In the genomic region with DNA sequence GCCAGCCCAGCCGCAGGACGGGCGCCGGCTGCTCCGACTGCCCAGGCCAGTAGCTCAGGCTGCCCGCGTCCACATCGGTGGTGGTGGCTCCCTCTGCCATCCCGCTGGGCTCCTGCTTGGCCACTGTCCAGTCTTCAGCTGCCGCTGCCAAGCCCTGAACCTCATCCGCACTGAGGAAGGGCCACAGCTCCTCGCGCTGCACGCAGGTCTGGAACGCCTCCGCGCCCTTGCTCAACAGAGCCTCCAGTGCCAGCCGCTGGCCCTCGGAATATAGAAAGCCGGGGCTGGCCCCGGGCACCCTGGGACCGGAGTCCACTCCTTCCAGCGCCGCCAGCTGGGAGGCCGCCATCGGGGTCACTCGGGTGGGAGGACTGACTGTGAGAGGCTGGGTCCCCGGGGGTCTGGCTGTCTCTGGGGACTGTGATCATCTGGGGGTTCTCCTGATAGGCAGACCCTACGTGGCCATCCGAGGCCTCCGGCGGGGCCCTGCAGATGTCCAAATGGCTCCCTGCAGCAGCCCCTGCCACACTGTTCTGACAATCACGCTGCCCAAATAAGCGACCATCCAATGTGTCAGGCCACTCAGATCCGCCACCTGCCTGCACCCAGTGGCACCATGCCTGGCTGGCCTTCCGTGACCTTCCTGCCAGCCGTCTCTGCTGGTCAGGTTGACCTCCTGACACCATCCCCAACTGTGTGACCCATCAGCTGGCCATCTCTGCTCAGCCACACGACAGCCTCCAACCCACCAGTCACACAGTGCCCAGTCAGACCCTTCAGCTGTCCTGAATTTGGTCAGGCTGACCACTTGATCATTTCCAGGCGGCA, we compare ENCODE assay signal across 10 cellular contexts. TPM values are rescaled to one million over a fixed set of nuclear protein-coding genes. Genes with fewer than 3 reads are reported as not detected.
DNase-seq lines count a peak whose midpoint lies in the region; ATAC-seq and TF ChIP-seq lines count a peak whose summit lies in the region.
"Had no signal": no experiment of that assay in that cellular context is flagged by ENCODE, and none has a peak within 500 bp of the region (broad histone marks: within the 10 kb centered on the region; RNA-seq: fewer than 3 reads in every experiment).

No MANE protein-coding gene starts in this region.

- intact Hi-C loops in activated naive CD4-positive, alpha-beta T cell treated with anti-CD3 and anti-CD28 coated beads for 36 hours (cut with micrococcal nuclease) = no loop called here
- intact Hi-C loops in mucosa of descending colon (cut with DNase I, micrococcal nuclease) = no loop called here

- peak; percentile 46 for ATAC-seq in mucosa of descending colon

- DNase-seq in activated naive CD4-positive, alpha-beta T cell treated with anti-CD3 and anti-CD28 coated beads for 36 hours = no peak
- peak; percentile 25 for DNase-seq in astrocyte of the hippocampus (ENCODE audit: low read depth, low spot score)
- peak; percentile 71 to 79 (median 78) for DNase-seq in mucosa of descending colon
- no peak for DNase-seq in type B pancreatic cell (ENCODE audit: extremely low spot score, unreplicated experiment)
- no peak for DNase-seq in NOMO-1 treated with DMSO at 0.1 percent for 48 hours (lab: John Stamatoyannopoulos, UW; ENCODE audit: unreplicated experiment)
- no peak for DNase-seq in NCI-H2196 (lab: John Stamatoyannopoulos, UW; ENCODE audit: unreplicated experiment)
- no peak for DNase-seq in OCI-M2 (lab: John Stamatoyannopoulos, UW; ENCODE audit: unreplicated experiment)

- H3K9me3 ChIP-seq in mucosa of descending colon = no peaks in the 10 kb centered on the region

- peak overlapping the region; percentile 21 for H3K4me3 ChIP-seq in mucosa of descending colon

- peak overlapping the region; percentile 15 for H3K27ac Mint-ChIP-seq in activated naive CD4-positive, alpha-beta T cell treated with anti-CD3 and anti-CD28 coated beads, Interleukin-2, amount 50 U/mL, for 24 hours
- no peak overlapping the region for H3K27ac Mint-ChIP-seq in activated naive CD4-positive, alpha-beta T cell treated with anti-CD3 and anti-CD28 coated beads for 36 hours
- H3K27ac Mint-ChIP-seq in type B pancreatic cell = peak overlapping the region; percentile 82

- H3K36me3 ChIP-seq in mucosa of descending colon (ENCODE audit: low read depth) = no peaks in the 10 kb centered on the region

- no peak overlapping the region for H3K4me3 Mint-ChIP-seq in activated naive CD4-positive, alpha-beta T cell treated with anti-CD3 and anti-CD28 coated beads, Interleukin-2, amount 50 U/mL, for 24 hours
- no peak overlapping the region for H3K4me3 Mint-ChIP-seq in activated naive CD4-positive, alpha-beta T cell treated with anti-CD3 and anti-CD28 coated beads for 36 hours
- peak overlapping the region; percentile 20 for H3K4me3 Mint-ChIP-seq in type B pancreatic cell

- H3K27me3 Mint-ChIP-seq in activated naive CD4-positive, alpha-beta T cell treated with anti-CD3 and anti-CD28 coated beads, Interleukin-2, amount 50 U/mL, for 24 hours = no peaks in the 10 kb centered on the region
- no peaks in the 10 kb centered on the region for H3K27me3 Mint-ChIP-seq in activated naive CD4-positive, alpha-beta T cell treated with anti-CD3 and anti-CD28 coated beads for 36 hours (ENCODE audit: low read depth)
- H3K27me3 Mint-ChIP-seq in type B pancreatic cell = no peaks in the 10 kb centered on the region
- H3K27me3 Mint-ChIP-seq: activated naive CD8-positive, alpha-beta T cell had no signal

- TF ChIP-seq CTCF in mucosa of descending colon (IDR thresholded peaks at IDR 0.05) (no peak), type B pancreatic cell (conservative IDR thresholded peaks at IDR 0.05) (no peak)

- H3K9me3 Mint-ChIP-seq in activated naive CD4-positive, alpha-beta T cell treated with anti-CD3 and anti-CD28 coated beads, Interleukin-2, amount 50 U/mL, for 24 hours = no peaks in the 10 kb centered on the region
- no peaks in the 10 kb centered on the region for H3K9me3 Mint-ChIP-seq in activated naive CD4-positive, alpha-beta T cell treated with anti-CD3 and anti-CD28 coated beads for 36 hours
- H3K9me3 Mint-ChIP-seq in type B pancreatic cell = no peaks in the 10 kb centered on the region

- peaks cover 22% of the 10 kb centered on the region for H3K4me1 Mint-ChIP-seq in activated naive CD4-positive, alpha-beta T cell treated with anti-CD3 and anti-CD28 coated beads, Interleukin-2, amount 50 U/mL, for 24 hours
- peaks cover 21% of the 10 kb centered on the region for H3K4me1 Mint-ChIP-seq in activated naive CD4-positive, alpha-beta T cell treated with anti-CD3 and anti-CD28 coated beads for 36 hours (ENCODE audit: low read depth)
- H3K4me1 Mint-ChIP-seq in type B pancreatic cell (ENCODE audit: unreplicated experiment) = peaks cover 12% of the 10 kb centered on the region

- H3K4me1 ChIP-seq in mucosa of descending colon (ENCODE audit: low read depth) = peaks cover 38% of the 10 kb centered on the region

- CTCF ChIA-PET in activated naive CD4-positive, alpha-beta T cell treated with anti-CD3 and anti-CD28 coated beads for 36 hours (lab: Charles Lee) = no interaction called here

- H3K36me3 Mint-ChIP-seq in activated naive CD4-positive, alpha-beta T cell treated with anti-CD3 and anti-CD28 coated beads, Interleukin-2, amount 50 U/mL, for 24 hours = peaks cover 19% of the 10 kb centered on the region
- peaks cover 34% of the 10 kb centered on the region for H3K36me3 Mint-ChIP-seq in activated naive CD4-positive, alpha-beta T cell treated with anti-CD3 and anti-CD28 coated beads for 36 hours (ENCODE audit: low read depth)
- peaks cover 8% of the 10 kb centered on the region for H3K36me3 Mint-ChIP-seq in type B pancreatic cell

RNA-seq across cellular contexts. Expression of gene FAM83E, which starts 1.6 kb away (rescaled TPM):
- total RNA-seq in activated naive CD4-positive, alpha-beta T cell treated with anti-CD3 and anti-CD28 coated beads for 36 hours = 1 to 10 TPM; 2.0 TPM
- 100 to 1,000 TPM in 2 of 3 donors, 10 to 100 TPM in 1; 97.8 to 180 (median 175) TPM for total RNA-seq in mucosa of descending colon
- 6.1 and 8.1 TPM in 2 replicates for total RNA-seq in type B pancreatic cell (ENCODE audit: low replicate concordance)

RNA-seq across cellular contexts. Expression of gene RPL18, which starts 5.7 kb away (rescaled TPM):
- total RNA-seq in activated naive CD4-positive, alpha-beta T cell treated with anti-CD3 and anti-CD28 coated beads for 36 hours = 1,000 to 10,000 TPM; 2,373 to 2,473 TPM
- total RNA-seq in mucosa of descending colon = 1,000 to 10,000 TPM in 2 of 3 donors, 100 to 1,000 TPM in 1; 999 to 1,336 (median 1,270) TPM
- 1,623 and 1,815 TPM in 2 replicates for total RNA-seq in type B pancreatic cell (ENCODE audit: low replicate concordance)

RNA-seq across cellular contexts. Expression of gene SPHK2, which starts 6.1 kb away (rescaled TPM):
- 10 to 100 TPM; 20.1 to 20.6 TPM for total RNA-seq in activated naive CD4-positive, alpha-beta T cell treated with anti-CD3 and anti-CD28 coated beads for 36 hours
- total RNA-seq in mucosa of descending colon (10 to 100 TPM; 37.9 to 54.8 (median 50.2) TPM), type B pancreatic cell (ENCODE audit: low replicate concordance) (44.0 and 47.1 TPM in 2 replicates)

RNA-seq across cellular contexts. Expression of gene SPACA4, which starts 6.7 kb away (rescaled TPM):
- total RNA-seq in activated naive CD4-positive, alpha-beta T cell treated with anti-CD3 and anti-CD28 coated beads for 36 hours = not detected
- total RNA-seq in mucosa of descending colon (not detected), type B pancreatic cell (ENCODE audit: low replicate concordance) (not detected in 2 replicates)
- total RNA-seq: urinary bladder had no signal

RNA-seq across cellular contexts. Expression of gene DBP, which starts 23.9 kb away (rescaled TPM):
- 1 to 10 TPM; 7.8 to 9.7 TPM for total RNA-seq in activated naive CD4-positive, alpha-beta T cell treated with anti-CD3 and anti-CD28 coated beads for 36 hours
- total RNA-seq in mucosa of descending colon (10 to 100 TPM in 2 of 3 donors, 1 to 10 TPM in 1; 8.2 to 18.4 (median 11.1) TPM), type B pancreatic cell (ENCODE audit: low replicate concordance) (24.5 and 31.5 TPM in 2 replicates)

Comparison
In these comparisons a context has a peak if more than half of its experiments do, and no peak if none do; other contexts are left out.
1. DNase-seq: peak in astrocyte of the hippocampus (single experiment) and mucosa of descending colon (3 of 3); none in activated naive CD4-positive, alpha-beta T cell treated with anti-CD3 and anti-CD28 coated beads for 36 hours (single experiment), type B pancreatic cell (single experiment), NOMO-1 treated with DMSO at 0.1 percent for 48 hours (single experiment), NCI-H2196 (single experiment) and OCI-M2 (single experiment).
2. RNA of gene FAM83E, which starts 1.6 kb away (total RNA-seq): 97.8 to 180 TPM in mucosa of descending colon; 6.1 to 8.1 TPM in type B pancreatic cell and 2.0 TPM in activated naive CD4-positive, alpha-beta T cell treated with anti-CD3 and anti-CD28 coated beads for 36 hours; every median in the first group is over 10 times any median in the second.